Comparison of ENCODE assay signal across 2 cellular contexts in the genomic region with DNA sequence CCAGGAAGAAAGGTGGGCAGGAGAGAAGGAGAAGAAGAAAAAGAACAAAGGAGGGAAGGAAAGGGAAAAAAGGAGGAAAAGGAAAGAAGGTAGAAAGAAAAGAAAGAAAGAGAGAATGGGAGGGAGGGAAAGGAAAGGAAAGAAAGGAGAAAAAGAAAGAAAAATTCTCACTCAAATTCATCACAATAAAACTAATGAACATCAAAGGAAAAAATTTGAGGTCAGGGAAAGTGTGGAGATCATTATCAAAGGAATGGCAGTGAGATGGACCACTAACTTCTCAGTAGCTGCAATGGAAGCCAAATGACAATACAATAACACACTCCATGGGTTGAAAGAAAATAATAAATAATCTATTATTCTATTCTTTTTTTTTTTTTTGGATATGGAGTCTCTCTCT.
TF ChIP-seq lines count a peak whose summit lies in the region.

No MANE protein-coding gene starts in this region.

TF ChIP-seq in K562, 482 proteins besides CTCF, POLR2A, EP300 and RAD21:
- peak; percentile 35 for TF ChIP-seq BRD9 (IDR thresholded peaks at IDR 0.05; ENCODE audit: low read depth, partially characterized antibody)
- 0 out of 2 replicates have a peak, but pooled peaks have one; percentile 66 for TF ChIP-seq TCF7 (IDR thresholded peaks at IDR 0.05; ENCODE audit: borderline replicate concordance)
- TF ChIP-seq, protein P1, sequence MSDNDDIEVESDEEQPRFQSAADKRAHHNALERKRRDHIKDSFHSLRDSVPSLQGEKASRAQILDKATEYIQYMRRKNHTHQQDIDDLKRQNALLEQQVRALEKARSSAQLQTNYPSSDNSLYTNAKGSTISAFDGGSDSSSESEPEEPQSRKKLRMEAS (CRISPR knock-in tag; IDR thresholded peaks at IDR 0.05), result no peak
- TF ChIP-seq TRIM28 (IDR thresholded peaks at IDR 0.05), result peak; percentile 76
- TF ChIP-seq NEUROD1 (IDR thresholded peaks at IDR 0.05; ENCODE audit: borderline replicate concordance, low read depth, low read length, partially characterized antibody), result no peak
- peak in 1 of 2 experiments; percentile 95; a peak in 2 of 3 replicates for TF ChIP-seq CBX3 (IDR thresholded peaks at IDR 0.05; ENCODE audit: borderline replicate concordance in 1 of 2, low read length in 2 of 2)
- TF ChIP-seq LEF1 (IDR thresholded peaks at IDR 0.05), result peak; percentile 87
- TF ChIP-seq, protein P2, sequence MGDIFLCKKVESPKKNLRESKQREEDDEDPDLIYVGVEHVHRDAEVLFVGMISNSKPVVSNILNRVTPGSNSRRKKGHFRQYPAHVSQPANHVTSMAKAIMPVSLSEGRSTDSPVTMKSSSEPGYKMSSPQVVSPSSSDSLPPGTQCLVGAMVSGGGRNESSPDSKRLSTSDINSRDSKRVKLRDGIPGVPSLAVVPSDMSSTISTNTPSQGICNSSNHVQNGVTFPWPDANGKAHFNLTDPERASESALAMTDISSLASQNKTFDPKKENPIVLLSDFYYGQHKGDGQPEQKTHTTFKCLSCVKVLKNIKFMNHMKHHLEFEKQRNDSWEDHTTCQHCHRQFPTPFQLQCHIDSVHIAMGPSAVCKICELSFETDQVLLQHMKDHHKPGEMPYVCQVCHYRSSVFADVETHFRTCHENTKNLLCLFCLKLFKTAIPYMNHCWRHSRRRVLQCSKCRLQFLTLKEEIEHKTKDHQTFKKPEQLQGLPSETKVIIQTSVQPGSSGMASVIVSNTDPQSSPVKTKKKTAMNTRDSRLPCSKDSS (IDR thresholded peaks at IDR 0.05; ENCODE audit: low read depth, partially characterized antibody), result peak; percentile 87
- peak; percentile 87 to 91 for TF ChIP-seq TRIM24 (IDR thresholded peaks at IDR 0.05)
- TF ChIP-seq ZNF232 (CRISPR knock-in tag; IDR thresholded peaks at IDR 0.05), result no peak
- no peak for TF ChIP-seq ZNF143 (CRISPR knock-in tag; IDR thresholded peaks at IDR 0.05)
- TF ChIP-seq CBX5 (IDR thresholded peaks at IDR 0.05; ENCODE audit: borderline replicate concordance, low read depth), result peak; percentile 82; the same call in 1 of the 2 replicates
- TF ChIP-seq, protein P3, sequence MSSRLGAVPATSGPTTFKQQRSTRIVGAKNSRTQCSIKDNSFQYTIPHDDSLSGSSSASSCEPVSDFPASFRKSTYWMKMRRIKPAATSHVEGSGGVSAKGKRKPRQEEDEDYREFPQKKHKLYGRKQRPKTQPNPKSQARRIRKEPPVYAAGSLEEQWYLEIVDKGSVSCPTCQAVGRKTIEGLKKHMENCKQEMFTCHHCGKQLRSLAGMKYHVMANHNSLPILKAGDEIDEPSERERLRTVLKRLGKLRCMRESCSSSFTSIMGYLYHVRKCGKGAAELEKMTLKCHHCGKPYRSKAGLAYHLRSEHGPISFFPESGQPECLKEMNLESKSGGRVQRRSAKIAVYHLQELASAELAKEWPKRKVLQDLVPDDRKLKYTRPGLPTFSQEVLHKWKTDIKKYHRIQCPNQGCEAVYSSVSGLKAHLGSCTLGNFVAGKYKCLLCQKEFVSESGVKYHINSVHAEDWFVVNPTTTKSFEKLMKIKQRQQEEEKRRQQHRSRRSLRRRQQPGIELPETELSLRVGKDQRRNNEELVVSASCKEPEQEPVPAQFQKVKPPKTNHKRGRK (tag; IDR thresholded peaks at IDR 0.05), result peak; percentile 86
- 0 out of 2 replicates have a peak, but pooled peaks have one; percentile 32 for TF ChIP-seq NBN (IDR thresholded peaks at IDR 0.05; ENCODE audit: low read depth)
- TF ChIP-seq KLF1 (tag; IDR thresholded peaks at IDR 0.05), result no peak

TF ChIP-seq in HepG2, 621 proteins besides CTCF, POLR2A, EP300 and RAD21:
- TF ChIP-seq NR2C2 (CRISPR knock-in tag; IDR thresholded peaks at IDR 0.05; ENCODE audit: borderline replicate concordance), result no peak
- TF ChIP-seq SMAD3 (CRISPR knock-in tag; IDR thresholded peaks at IDR 0.05), result no peak
- no peak for TF ChIP-seq IRF1 (CRISPR knock-in tag; IDR thresholded peaks at IDR 0.05; ENCODE audit: low read depth)
- no peak for TF ChIP-seq ZNF160 (CRISPR knock-in tag; IDR thresholded peaks at IDR 0.05)
- TF ChIP-seq, protein P4, sequence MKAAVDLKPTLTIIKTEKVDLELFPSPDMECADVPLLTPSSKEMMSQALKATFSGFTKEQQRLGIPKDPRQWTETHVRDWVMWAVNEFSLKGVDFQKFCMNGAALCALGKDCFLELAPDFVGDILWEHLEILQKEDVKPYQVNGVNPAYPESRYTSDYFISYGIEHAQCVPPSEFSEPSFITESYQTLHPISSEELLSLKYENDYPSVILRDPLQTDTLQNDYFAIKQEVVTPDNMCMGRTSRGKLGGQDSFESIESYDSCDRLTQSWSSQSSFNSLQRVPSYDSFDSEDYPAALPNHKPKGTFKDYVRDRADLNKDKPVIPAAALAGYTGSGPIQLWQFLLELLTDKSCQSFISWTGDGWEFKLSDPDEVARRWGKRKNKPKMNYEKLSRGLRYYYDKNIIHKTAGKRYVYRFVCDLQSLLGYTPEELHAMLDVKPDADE (CRISPR knock-in tag; IDR thresholded peaks at IDR 0.05), result no peak
- no peak for TF ChIP-seq ZFP41 (CRISPR knock-in tag; IDR thresholded peaks at IDR 0.05; ENCODE audit: borderline replicate concordance)
- no peak for TF ChIP-seq ZNF343 (CRISPR knock-in tag; IDR thresholded peaks at IDR 0.05)
TF ChIP-seq in HepG2: peak in this region for 0.
